ENCODE assay signal across 1 cellular context in the genomic region with DNA sequence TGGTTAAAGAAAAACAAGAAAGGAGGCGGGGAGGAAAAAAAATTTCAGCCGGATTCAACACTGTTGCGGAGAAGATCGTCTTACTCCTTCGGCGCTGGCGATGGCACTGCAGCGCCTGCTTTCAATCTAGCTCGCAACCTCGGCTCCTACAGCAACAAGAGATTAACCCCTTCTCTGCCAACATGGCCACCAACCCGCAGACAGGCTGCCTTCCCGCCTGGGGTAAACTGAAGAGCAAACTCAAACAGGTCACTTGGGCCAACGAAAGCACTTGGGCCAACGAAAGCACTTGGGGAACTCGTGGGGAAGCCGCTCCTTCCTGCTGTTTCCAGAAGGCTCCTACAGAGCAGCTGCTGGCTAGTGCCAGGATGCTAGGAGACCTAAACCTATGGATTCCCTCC.
TF ChIP-seq lines count a peak whose summit lies in the region.

No MANE protein-coding gene starts in this region.

TF ChIP-seq in neural cell, 6 proteins besides CTCF, POLR2A, EP300 and RAD21:
- TF ChIP-seq TAF1 (IDR thresholded peaks at IDR 0.05; ENCODE audit: low read depth) (no peak), SMC3 (conservative IDR thresholded peaks at IDR 0.05; ENCODE audit: poor library complexity) (peak; percentile 70), POLR2AphosphoS5 (IDR thresholded peaks at IDR 0.05) (peak; percentile 66)
